ENCODE assay signal across 8 cellular contexts in the genomic region with DNA sequence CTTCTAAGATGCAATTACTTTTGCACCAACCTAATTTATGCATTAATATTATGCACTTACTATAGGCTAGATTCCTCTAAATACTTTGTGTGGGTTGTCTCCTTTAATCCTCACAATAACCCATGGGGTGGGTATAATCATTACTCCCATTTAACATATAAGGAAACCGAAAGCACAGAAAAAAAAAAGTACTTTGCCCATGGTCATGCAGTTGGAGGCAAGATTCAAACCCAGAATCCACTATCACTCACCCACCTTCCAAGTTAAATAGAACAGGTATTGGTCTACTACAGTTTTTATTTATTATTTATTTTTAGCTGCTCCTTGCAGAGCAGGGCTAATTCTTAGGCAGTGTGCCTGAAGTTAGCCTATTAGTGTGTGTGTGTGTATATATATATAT.
"Had no signal": no experiment of that assay in that cellular context is flagged by ENCODE, and none has a peak within 500 bp of the region (broad histone marks: within the 10 kb centered on the region; RNA-seq: fewer than 3 reads in every experiment).

No MANE protein-coding gene starts in this region.

- H3K4me3 Mint-ChIP-seq: GM23338, H9, HFFc6 had no signal

- DNase-seq: GM23248, GOT3, H7, H9, HCEC 1CT, HFFc6 had no signal

- H3K9me3 Mint-ChIP-seq: GM23338, H9, HFFc6 had no signal

- H3K27ac Mint-ChIP-seq: GM23338, H9, HFFc6 had no signal

- ATAC-seq: GM23338, HCT116 had no signal
